In genomic region chr11:95088946-95089619, GRCh38 we compare ENCODE assay signal across 8 cellular contexts. TPM values are rescaled to one million over a fixed set of nuclear protein-coding genes. Genes with fewer than 3 reads are reported as not detected.
DNase-seq lines count a peak whose midpoint lies in the region; ATAC-seq and TF ChIP-seq lines count a peak whose summit lies in the region.

No MANE protein-coding gene starts in this region.

- H4K20me1 ChIP-seq in neural cell (ENCODE audit: insufficient read depth) = no peaks in the 10 kb centered on the region

- TF ChIP-seq EP300 in esophagus muscularis mucosa (IDR thresholded peaks at IDR 0.05) = no peak
- TF ChIP-seq EP300 in neural cell (conservative IDR thresholded peaks at IDR 0.05; ENCODE audit: poor library complexity, severe bottlenecking) = no peak

- no peaks in the 10 kb centered on the region for H3K79me2 ChIP-seq in neural cell (replicated peaks; ENCODE audit: insufficient read depth, low read length)

- H3K4me3 ChIP-seq in esophagus muscularis mucosa (peak overlapping the region; percentile 84 to 98 (median 91)), neural cell (ENCODE audit: low read length) (peak overlapping the region; percentile 93)

- peaks cover 14 to 45% (median 39%) of the 10 kb centered on the region in 4 donors for H3K4me1 ChIP-seq in esophagus muscularis mucosa

- 11% methylated on average over 18 of the region's 27 CpGs for WGBS in esophagus muscularis mucosa

- no peak for TF ChIP-seq POLR2A in esophagus muscularis mucosa (IDR thresholded peaks at IDR 0.05; ENCODE audit: low read depth)

- no peaks in the 10 kb centered on the region for H3K9me2 ChIP-seq in neural cell (ENCODE audit: insufficient read depth, low read length)

- H3K4me2 ChIP-seq in neural cell (ENCODE audit: low read length) = peak overlapping the region; percentile 39

- TF ChIP-seq RAD21 in neural cell (conservative IDR thresholded peaks at IDR 0.05) = no peak

- TF ChIP-seq CTCF in esophagus muscularis mucosa (IDR thresholded peaks at IDR 0.05) = no peak
- TF ChIP-seq CTCF in neural cell (IDR thresholded peaks at IDR 0.05; ENCODE audit: poor library complexity, severe bottlenecking) = no peak

- H3F3A ChIP-seq in neural cell (ENCODE audit: insufficient read depth, low read length, poor library complexity, severe bottlenecking) = peaks cover 9% of the 10 kb centered on the region

- H3K27me3 ChIP-seq in esophagus muscularis mucosa = no peaks in the 10 kb centered on the region
- no peaks in the 10 kb centered on the region for H3K27me3 ChIP-seq in neural cell (ENCODE audit: insufficient read depth, low read depth, low read length)

- H3K27ac ChIP-seq in esophagus muscularis mucosa (replicated peaks in 1 of 4) (peak overlapping the region; percentile 93 to 95 (median 94)), neural cell (ENCODE audit: low read length) (peak overlapping the region; percentile 56)

- peak; percentile 67 for ATAC-seq in Right ventricle myocardium inferior
- ATAC-seq in HG03064 (IDR thresholded peaks at IDR 0.05; ENCODE audit: low read depth, unreplicated experiment) = peak; percentile 21

- no peaks in the 10 kb centered on the region for H3K9me3 ChIP-seq in esophagus muscularis mucosa
- H3K9me3 ChIP-seq in neural cell (ENCODE audit: low read length) = no peaks in the 10 kb centered on the region

- peak overlapping the region; percentile 69 for H3K9ac ChIP-seq in neural cell (ENCODE audit: low read length)

- peak overlapping the region; percentile 61 for H2AFZ ChIP-seq in neural cell (ENCODE audit: low read depth, low read length)

- H3K36me3 ChIP-seq in esophagus muscularis mucosa (no peaks in the 10 kb centered on the region), neural cell (ENCODE audit: insufficient read depth, low read length) (no peaks in the 10 kb centered on the region)

- intact Hi-C loops in Right ventricle myocardium inferior (cut with DNase I) = no loop called here
- intact Hi-C loops in cardiac septum (cut with DNase I) = loop anchor here (5.0 kb wide), 1 partner anchor 63 kb away; no protein-coding TSS in a partner anchor
- intact Hi-C loops in esophagus muscularis mucosa (cut with DNase I) = loop anchor here (2.0 to 5.0 kb wide), 2 partner anchors 18 to 58 kb away; no protein-coding TSS in a partner anchor

- DNase-seq in Right ventricle myocardium inferior (ENCODE audit: missing footprints) (no peak), cardiac septum (ENCODE audit: low spot score) (no peak), SW480 (ENCODE audit: low spot score) (peak; percentile 49), esophagus muscularis mucosa (ENCODE audit: extremely low spot score) (no peak), NCI-H524 (lab: John Stamatoyannopoulos, UW) (no peak)
- DNase-seq in stimulated activated CD4-positive, alpha-beta T cell treated with anti-CD3 and anti-CD28 coated beads, Interleukin-4, amount 100 ng/mL, for 1 hour = no peak

TF ChIP-seq in neural cell, 6 proteins besides CTCF, POLR2A, EP300 and RAD21:
- no peak for TF ChIP-seq SMC3 (conservative IDR thresholded peaks at IDR 0.05; ENCODE audit: poor library complexity)
- no peak for TF ChIP-seq POLR2AphosphoS5 (IDR thresholded peaks at IDR 0.05)
- TF ChIP-seq TAF1 (IDR thresholded peaks at IDR 0.05; ENCODE audit: low read depth) = no peak
- TF ChIP-seq, protein P1, sequence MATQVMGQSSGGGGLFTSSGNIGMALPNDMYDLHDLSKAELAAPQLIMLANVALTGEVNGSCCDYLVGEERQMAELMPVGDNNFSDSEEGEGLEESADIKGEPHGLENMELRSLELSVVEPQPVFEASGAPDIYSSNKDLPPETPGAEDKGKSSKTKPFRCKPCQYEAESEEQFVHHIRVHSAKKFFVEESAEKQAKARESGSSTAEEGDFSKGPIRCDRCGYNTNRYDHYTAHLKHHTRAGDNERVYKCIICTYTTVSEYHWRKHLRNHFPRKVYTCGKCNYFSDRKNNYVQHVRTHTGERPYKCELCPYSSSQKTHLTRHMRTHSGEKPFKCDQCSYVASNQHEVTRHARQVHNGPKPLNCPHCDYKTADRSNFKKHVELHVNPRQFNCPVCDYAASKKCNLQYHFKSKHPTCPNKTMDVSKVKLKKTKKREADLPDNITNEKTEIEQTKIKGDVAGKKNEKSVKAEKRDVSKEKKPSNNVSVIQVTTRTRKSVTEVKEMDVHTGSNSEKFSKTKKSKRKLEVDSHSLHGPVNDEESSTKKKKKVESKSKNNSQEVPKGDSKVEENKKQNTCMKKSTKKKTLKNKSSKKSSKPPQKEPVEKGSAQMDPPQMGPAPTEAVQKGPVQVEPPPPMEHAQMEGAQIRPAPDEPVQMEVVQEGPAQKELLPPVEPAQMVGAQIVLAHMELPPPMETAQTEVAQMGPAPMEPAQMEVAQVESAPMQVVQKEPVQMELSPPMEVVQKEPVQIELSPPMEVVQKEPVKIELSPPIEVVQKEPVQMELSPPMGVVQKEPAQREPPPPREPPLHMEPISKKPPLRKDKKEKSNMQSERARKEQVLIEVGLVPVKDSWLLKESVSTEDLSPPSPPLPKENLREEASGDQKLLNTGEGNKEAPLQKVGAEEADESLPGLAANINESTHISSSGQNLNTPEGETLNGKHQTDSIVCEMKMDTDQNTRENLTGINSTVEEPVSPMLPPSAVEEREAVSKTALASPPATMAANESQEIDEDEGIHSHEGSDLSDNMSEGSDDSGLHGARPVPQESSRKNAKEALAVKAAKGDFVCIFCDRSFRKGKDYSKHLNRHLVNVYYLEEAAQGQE (IDR thresholded peaks at IDR 0.05; ENCODE audit: borderline replicate concordance) = no peak
- TF ChIP-seq EZH2 (IDR thresholded peaks at IDR 0.05; ENCODE audit: borderline replicate concordance, insufficient read depth, low read length, poor library complexity, severe bottlenecking) = no peak
- no peak for TF ChIP-seq MXI1 (conservative IDR thresholded peaks at IDR 0.05; ENCODE audit: poor library complexity, severe bottlenecking)

RNA-seq across cellular contexts. Expression of gene ENDOD1, which starts 0.6 kb away (rescaled TPM):
- total RNA-seq in Right ventricle myocardium inferior (11.2 TPM), cardiac septum (13.3 TPM), esophagus muscularis mucosa (10 to 100 TPM; 37.6 to 43.2 (median 41.0) TPM)
- polyA plus RNA-seq in neural cell = 3.1 and 4.9 TPM in 2 replicates
- polyA minus RNA-seq in neural cell = 10.7 and 14.6 TPM in 2 replicates

RNA-seq across cellular contexts. Expression of gene SRSF8, which starts 22.4 kb away (rescaled TPM):
- 22.8 TPM for total RNA-seq in Right ventricle myocardium inferior
- 25.1 TPM for total RNA-seq in cardiac septum
- total RNA-seq in esophagus muscularis mucosa = 10 to 100 TPM; 30.3 to 42.2 (median 34.8) TPM
- polyA plus RNA-seq in neural cell = 44.6 and 54.6 TPM in 2 replicates
- 41.7 and 43.3 TPM in 2 replicates for polyA minus RNA-seq in neural cell

RNA-seq across cellular contexts. Expression of gene KDM4F, which starts 39.9 kb away (rescaled TPM):
- total RNA-seq in Right ventricle myocardium inferior (not detected), cardiac septum (not detected), esophagus muscularis mucosa (not detected)
- polyA plus RNA-seq in neural cell = not detected in 2 replicates
- not detected in 2 replicates for polyA minus RNA-seq in neural cell
